Comparison of ENCODE assay signal across 29 cellular contexts in the genomic region with DNA sequence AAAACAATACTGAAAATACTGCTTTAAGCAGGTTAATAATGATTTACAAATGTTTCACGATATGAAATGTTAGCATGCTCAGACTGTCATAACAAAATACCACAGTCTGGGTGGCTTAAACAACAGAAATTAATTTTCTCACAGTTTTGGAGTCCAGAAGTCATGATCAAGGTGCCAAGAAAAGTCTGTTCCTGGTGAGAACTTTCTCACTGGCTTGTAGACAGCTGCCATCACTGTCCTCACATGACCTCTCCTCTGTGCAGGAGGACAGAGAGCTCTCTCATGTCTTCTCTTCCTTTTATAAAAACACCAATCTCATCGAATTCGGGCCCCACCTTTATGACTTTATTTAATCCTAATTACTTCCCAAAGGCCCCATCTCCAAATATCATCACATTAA.
"Had no signal": no experiment of that assay in that cellular context is flagged by ENCODE, and none has a peak within 500 bp of the region (broad histone marks: within the 10 kb centered on the region; RNA-seq: fewer than 3 reads in every experiment).

No MANE protein-coding gene starts in this region.

- H3K27ac Mint-ChIP-seq: dendritic cell treated with granulocyte-macrophage colony-stimulating factor and Interleukin-4, amounts not matched to agents 40 ng/mL and 50 ng/mL, for 4 days; effector memory CD8-positive, alpha-beta T cell; endodermal cell had no signal

- H3K36me3 ChIP-seq: colonic mucosa, esophagus muscularis mucosa, esophagus squamous epithelium, gastrocnemius medialis, gastroesophageal sphincter, heart left ventricle, heart right ventricle had no signal

- ATAC-seq: effector memory CD8-positive, alpha-beta T cell; esophagus mucosa; foreskin keratinocyte; gastrocnemius medialis; gastroesophageal sphincter; heart left ventricle; heart right ventricle had no signal

- H3K27ac ChIP-seq: colonic mucosa, coronary artery, dorsolateral prefrontal cortex, epithelial cell of prostate, esophagus muscularis mucosa, esophagus squamous epithelium, foreskin keratinocyte, gastrocnemius medialis, gastroesophageal sphincter, heart left ventricle, heart right ventricle had no signal

- H3K9me3 Mint-ChIP-seq: dendritic cell treated with granulocyte-macrophage colony-stimulating factor and Interleukin-4, amounts not matched to agents 40 ng/mL and 50 ng/mL, for 4 days had no signal

- H3K4me3 Mint-ChIP-seq: dendritic cell treated with granulocyte-macrophage colony-stimulating factor and Interleukin-4, amounts not matched to agents 40 ng/mL and 50 ng/mL, for 4 days; effector memory CD8-positive, alpha-beta T cell; endodermal cell had no signal

- FAIRE-seq: colon, endometrium, endothelial cell of umbilical vein, frontal cortex had no signal

- H3K27me3 Mint-ChIP-seq: dendritic cell treated with granulocyte-macrophage colony-stimulating factor and Interleukin-4, amounts not matched to agents 40 ng/mL and 50 ng/mL, for 4 days; effector memory CD8-positive, alpha-beta T cell had no signal

- H3K4me3 ChIP-seq: colonic mucosa, coronary artery, dorsolateral prefrontal cortex, esophagus muscularis mucosa, esophagus squamous epithelium, gastrocnemius medialis, gastroesophageal sphincter, heart left ventricle, heart right ventricle had no signal

- H3K4me1 ChIP-seq: colonic mucosa, esophagus squamous epithelium, foreskin keratinocyte, gastrocnemius medialis, gastroesophageal sphincter, heart left ventricle, heart right ventricle had no signal

- DNase-seq: colonic mucosa; cortex of kidney; dermis blood vessel endothelial cell; dorsolateral prefrontal cortex; effector CD4-positive, alpha-beta T cell; effector CD8-positive, alpha-beta T cell; effector memory CD4-positive, alpha-beta T cell; effector memory CD8-positive, alpha-beta T cell; endodermal cell; erythroblast; esophagus squamous epithelium; foreskin fibroblast; foreskin keratinocyte; foreskin melanocyte; gastrocnemius medialis; glutamatergic neuron; head of caudate nucleus; heart left ventricle; heart right ventricle had no signal

- H3K4me1 Mint-ChIP-seq: endodermal cell had no signal

- H3K9me3 ChIP-seq: colonic mucosa, esophagus muscularis mucosa, esophagus squamous epithelium, gastrocnemius medialis, gastroesophageal sphincter, heart left ventricle had no signal

- H3K27me3 ChIP-seq: colonic mucosa, esophagus muscularis mucosa, esophagus squamous epithelium, foreskin keratinocyte, gastrocnemius medialis, gastroesophageal sphincter, heart left ventricle, heart right ventricle had no signal
